8 cellular contexts compared by ENCODE assay signal in the genomic region with DNA sequence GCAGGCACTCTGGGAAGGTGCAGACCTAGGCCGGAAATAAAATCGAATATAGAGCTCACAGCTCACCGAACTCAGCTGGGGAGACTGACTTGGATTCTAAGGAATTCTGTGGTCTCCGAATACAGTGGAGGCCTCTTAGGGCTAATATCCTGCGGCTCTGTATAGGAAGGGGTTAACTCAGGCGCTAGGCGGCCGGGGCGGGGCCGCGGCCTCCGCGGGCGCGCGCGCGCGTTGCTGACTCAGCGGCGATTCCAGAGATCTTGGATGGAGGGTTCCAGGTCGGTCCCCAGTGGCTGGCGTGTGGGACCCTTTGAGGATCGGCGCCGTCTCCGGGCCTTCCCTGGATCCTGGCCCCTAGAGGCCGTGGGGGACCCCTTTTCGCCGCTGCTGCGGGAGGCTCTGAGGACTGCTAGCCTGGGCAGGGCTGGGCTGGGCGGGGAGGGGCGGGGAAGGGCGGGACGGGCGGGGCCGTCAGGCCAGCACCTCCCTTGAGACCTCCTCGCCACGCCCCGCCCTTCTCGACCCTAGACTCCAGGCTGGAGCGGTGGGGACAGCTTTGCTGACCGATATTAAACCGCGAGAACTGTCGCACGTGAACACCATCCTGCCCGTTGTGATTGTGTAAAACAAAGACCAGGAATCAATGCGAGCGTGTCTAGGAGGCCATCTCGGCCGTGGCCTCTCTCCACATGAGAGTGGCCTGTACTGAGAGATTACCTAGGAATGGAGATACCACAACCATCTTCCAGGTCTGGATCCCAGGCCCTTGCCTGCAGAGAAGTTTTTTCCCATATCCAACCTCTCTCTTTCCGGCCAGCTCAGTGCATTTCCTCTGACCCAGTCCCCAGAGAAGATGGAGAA. TPM values are rescaled to one million over a fixed set of nuclear protein-coding genes. Genes with fewer than 3 reads are reported as not detected.
DNase-seq lines count a peak whose midpoint lies in the region; ATAC-seq and TF ChIP-seq lines count a peak whose summit lies in the region.

No MANE protein-coding gene starts in this region.

- no peaks in the 10 kb centered on the region for H3K36me3 Mint-ChIP-seq in WTC11

- H3K79me2 ChIP-seq in DOHH2 (ENCODE audit: control insufficient read depth, low read length) (no peaks in the 10 kb centered on the region), mammary epithelial cell (ENCODE audit: insufficient read depth, low read length) (peaks cover 22% of the 10 kb centered on the region)

- no peaks in the 10 kb centered on the region for H4K20me1 ChIP-seq in DOHH2 (ENCODE audit: control insufficient read depth, insufficient read depth, low read depth, low read length)
- H4K20me1 ChIP-seq in mammary epithelial cell (ENCODE audit: insufficient read depth, low read length), result no peaks in the 10 kb centered on the region

- peak overlapping the region; percentile 79 for H3K4me3 Mint-ChIP-seq in WTC11

- intact Hi-C loops in mammary epithelial cell (cut with micrococcal nuclease), result loop anchor here (1.0 kb wide), 1 partner anchor 11 kb away; no protein-coding TSS in a partner anchor

- H3F3A ChIP-seq in DOHH2 (ENCODE audit: control insufficient read depth, insufficient read depth), result peaks cover 13% of the 10 kb centered on the region

- TF ChIP-seq CTCF in DOHH2 (IDR thresholded peaks at IDR 0.05; ENCODE audit: low read depth, low read length, poor library complexity, severe bottlenecking) (no peak), WTC11 (IDR thresholded peaks at IDR 0.05) (no peak), mammary epithelial cell (conservative IDR thresholded peaks at IDR 0.05 in 1 of 2, IDR thresholded peaks at IDR 0.05 in 1 of 2; ENCODE audit: extremely low read depth in 1 of 2, insufficient read depth in 1 of 2, low read depth in 1 of 2, low read length in 2 of 2) (no peak)

- DNase-seq in NCI-H2227 (lab: John Stamatoyannopoulos, UW; ENCODE audit: unreplicated experiment) (peak; percentile 92), WTC11 (ENCODE audit: low spot score) (peak; percentile 91), mammary epithelial cell (peak; percentile 83), iPS-NIHi11 (ENCODE audit: low spot score) (peak; percentile 83)

- ATAC-seq in HG02798 (IDR thresholded peaks at IDR 0.05; ENCODE audit: poor library complexity, unreplicated experiment), result peak; percentile 29
- peak; percentile 9 for ATAC-seq in WTC11
- no peak for ATAC-seq in GM21576 (IDR thresholded peaks at IDR 0.05; ENCODE audit: unreplicated experiment)

- TSS peak; percentile 78 for BruUV-seq in mammary epithelial cell (replicated peaks; lab: Mats Ljungman, UMichigan)

- H3K36me3 ChIP-seq in DOHH2 (ENCODE audit: control insufficient read depth, low read length) (no peaks in the 10 kb centered on the region), mammary epithelial cell (ENCODE audit: insufficient read depth, low read length) (no peaks in the 10 kb centered on the region), skeletal muscle tissue (ENCODE audit: control insufficient read depth in 3 of 3, insufficient read depth in 3 of 3, low read length in 3 of 3) (peaks cover 1 to 8% (median 6%) of the 10 kb centered on the region in 3 donors)

- peaks cover 85% of the 10 kb centered on the region for H3K4me1 ChIP-seq in DOHH2 (ENCODE audit: control insufficient read depth, low read length)
- H3K4me1 ChIP-seq in mammary epithelial cell (ENCODE audit: insufficient read depth, low read length), result peaks cover 62% of the 10 kb centered on the region
- peaks cover 57 to 72% (median 60%) of the 10 kb centered on the region in 3 donors for H3K4me1 ChIP-seq in skeletal muscle tissue (ENCODE audit: control insufficient read depth in 3 of 3, insufficient read depth in 3 of 3, low read length in 3 of 3)

- H3K9me2 ChIP-seq in DOHH2 (replicated peaks; ENCODE audit: control insufficient read depth, low read length), result no peaks in the 10 kb centered on the region

- no peaks in the 10 kb centered on the region for H3K9me3 Mint-ChIP-seq in WTC11

- CTCF ChIA-PET in WTC11 (lab: Charles Lee), result interaction anchor here (1.5 to 6.5 kb wide), 9 partner anchors 8 to 158 kb away, joined by 4 to 122 read pairs (median 19); partner anchors contain the start of genes PSMC3IP, RAMP2 and TUBG2
- CTCF ChIA-PET in mammary epithelial cell (lab: Charles Lee; ENCODE audit: low non-redundant PET), result no interaction called here

- peak overlapping the region; percentile 41 for H3K9ac ChIP-seq in mammary epithelial cell (ENCODE audit: insufficient read depth, low read length)
- H3K9ac ChIP-seq in skeletal muscle tissue (ENCODE audit: low read depth in 1 of 3, low read length in 3 of 3), result peak overlapping the region; percentile 85 to 91 (median 89)

- H3K4me2 ChIP-seq in DOHH2 (ENCODE audit: low read length), result peak overlapping the region; percentile 76
- peak overlapping the region; percentile 63 for H3K4me2 ChIP-seq in mammary epithelial cell (ENCODE audit: insufficient read depth, low read depth, low read length)

- peaks cover 52% of the 10 kb centered on the region for H3K27me3 ChIP-seq in DOHH2 (ENCODE audit: control insufficient read depth, low read length)
- H3K27me3 ChIP-seq in mammary epithelial cell (ENCODE audit: insufficient read depth, low read length), result no peaks in the 10 kb centered on the region
- H3K27me3 ChIP-seq in skeletal muscle tissue (ENCODE audit: control insufficient read depth in 3 of 3, insufficient read depth in 3 of 3, low read length in 3 of 3), result peaks cover 0 to 3% (median 0%) of the 10 kb centered on the region in 3 donors

- in situ Hi-C loops in mammary epithelial cell (cut with MboI; ENCODE audit: low sequenced_read_pairs in 2 of 2), result no loop called here

- POLR2A ChIA-PET in WTC11 (lab: Charles Lee), result interaction anchor here (0.9 to 2.5 kb wide), 7 partner anchors 9 to 100 kb away, joined by 3 to 13 read pairs (median 3); partner anchors contain the start of gene PSMC3IP

- H3K4me3 ChIP-seq in DOHH2 (ENCODE audit: low read length) (peak overlapping the region; percentile 72), mammary epithelial cell (replicated peaks in 1 of 3; ENCODE audit: insufficient read depth in 1 of 3, low read depth in 2 of 3, low read length in 3 of 3) (peak overlapping the region; percentile 52 to 67 (median 56)), skeletal muscle tissue (ENCODE audit: low read length in 3 of 3) (peak overlapping the region; percentile 78 to 86 (median 81))

- H3K9me3 ChIP-seq in DOHH2 (ENCODE audit: control insufficient read depth, insufficient read depth, low read length) (no peaks in the 10 kb centered on the region), mammary epithelial cell (replicated peaks; ENCODE audit: insufficient read depth, low read length) (no peaks in the 10 kb centered on the region), skeletal muscle tissue (ENCODE audit: control insufficient read depth in 3 of 3, low read length in 3 of 3) (no peaks in the 10 kb centered on the region)

- 2% methylated on average over 31 of the region's 53 CpGs for WGBS in mammary epithelial cell (ENCODE audit: low coverage, missing lambda C conversion rate)

- H3K4me1 Mint-ChIP-seq in WTC11, result peaks cover 41% of the 10 kb centered on the region

- H3K27ac ChIP-seq in DOHH2 (ENCODE audit: low read depth, low read length), result peak overlapping the region; percentile 53
- H3K27ac ChIP-seq in mammary epithelial cell (ENCODE audit: insufficient read depth, low read depth, low read length), result peak overlapping the region; percentile 73
- H3K27ac ChIP-seq in skeletal muscle tissue (ENCODE audit: low read depth, low read length), result peak overlapping the region; percentile 96

- dilution Hi-C loops in mammary epithelial cell (cut with HindIII; ENCODE audit: low sequenced_read_pairs), result no loop called here

- peak overlapping the region; percentile 99 for H3K27ac Mint-ChIP-seq in WTC11

- H3K27me3 Mint-ChIP-seq in WTC11 (ENCODE audit: low read depth), result peaks cover 11% of the 10 kb centered on the region

- peak overlapping the region; percentile 74 for H2AFZ ChIP-seq in mammary epithelial cell (ENCODE audit: low read depth, low read length)

TF ChIP-seq in WTC11, 78 proteins besides CTCF, POLR2A, EP300 and RAD21 (continues in another document):
- TF ChIP-seq, protein P1, sequence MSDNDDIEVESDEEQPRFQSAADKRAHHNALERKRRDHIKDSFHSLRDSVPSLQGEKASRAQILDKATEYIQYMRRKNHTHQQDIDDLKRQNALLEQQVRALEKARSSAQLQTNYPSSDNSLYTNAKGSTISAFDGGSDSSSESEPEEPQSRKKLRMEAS (CRISPR knock-in tag; IDR thresholded peaks at IDR 0.05), result 0 out of 2 replicates have a peak, but pooled peaks have one; percentile 34
- TF ChIP-seq CBFB (CRISPR knock-in tag; IDR thresholded peaks at IDR 0.05; ENCODE audit: low read depth) (no peak), USF1 (CRISPR knock-in tag; IDR thresholded peaks at IDR 0.05) (0 out of 2 replicates have a peak, but pooled peaks have one; percentile 24)
- TF ChIP-seq, protein P2, sequence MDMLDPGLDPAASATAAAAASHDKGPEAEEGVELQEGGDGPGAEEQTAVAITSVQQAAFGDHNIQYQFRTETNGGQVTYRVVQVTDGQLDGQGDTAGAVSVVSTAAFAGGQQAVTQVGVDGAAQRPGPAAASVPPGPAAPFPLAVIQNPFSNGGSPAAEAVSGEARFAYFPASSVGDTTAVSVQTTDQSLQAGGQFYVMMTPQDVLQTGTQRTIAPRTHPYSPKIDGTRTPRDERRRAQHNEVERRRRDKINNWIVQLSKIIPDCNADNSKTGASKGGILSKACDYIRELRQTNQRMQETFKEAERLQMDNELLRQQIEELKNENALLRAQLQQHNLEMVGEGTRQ (CRISPR knock-in tag; IDR thresholded peaks at IDR 0.05), result 0 out of 2 replicates have a peak, but pooled peaks have one; percentile 7

RNA-seq across cellular contexts. Expression of gene PLEKHH3, which starts 1.4 kb away (rescaled TPM):
- total RNA-seq in WTC11 (2021) (33.0 to 40.2 TPM (median 35.6 TPM) in 3 replicates), mammary epithelial cell (10 to 100 TPM; 22.1 to 22.7 TPM), skeletal muscle tissue (20.4 TPM)
- 5.8 TPM for polyA plus RNA-seq in mammary epithelial cell
- polyA minus RNA-seq in mammary epithelial cell, result 1.9 TPM

RNA-seq across cellular contexts. Expression of gene CCR10, which starts 3.5 kb away (rescaled TPM):
- total RNA-seq in WTC11 (2021), result 3.7 to 4.4 TPM (median 4.2 TPM) in 3 replicates
- under 1 TPM in 1 of 2 donors, not detected in 1; 0.21 TPM for total RNA-seq in mammary epithelial cell
- 0.14 TPM for polyA plus RNA-seq in mammary epithelial cell
- polyA minus RNA-seq in mammary epithelial cell, result not detected
- total RNA-seq in skeletal muscle tissue, result 0.52 TPM

RNA-seq across cellular contexts. Expression of gene CNTNAP1, which starts 4.2 kb away (rescaled TPM):
- total RNA-seq in WTC11 (2021) (12.1 to 12.7 TPM (median 12.7 TPM) in 3 replicates), mammary epithelial cell (1 to 10 TPM in 1 of 2 donors, under 1 TPM in 1; 0.50 to 4.5 TPM), skeletal muscle tissue (8.9 TPM)
- polyA plus RNA-seq in mammary epithelial cell, result 2.3 TPM
- 4.4 TPM for polyA minus RNA-seq in mammary epithelial cell

RNA-seq across cellular contexts. Expression of gene TUBG2, which starts 19.1 kb away (rescaled TPM):
- total RNA-seq in WTC11 (2021) (22.1 to 26.7 TPM (median 22.2 TPM) in 3 replicates), mammary epithelial cell (10 to 100 TPM; 12.3 to 34.8 TPM), skeletal muscle tissue (1.6 TPM)
- 24.6 TPM for polyA plus RNA-seq in mammary epithelial cell
- polyA minus RNA-seq in mammary epithelial cell, result 23.5 TPM
